Comparison of ENCODE assay signal across 5 cellular contexts in the genomic region with DNA sequence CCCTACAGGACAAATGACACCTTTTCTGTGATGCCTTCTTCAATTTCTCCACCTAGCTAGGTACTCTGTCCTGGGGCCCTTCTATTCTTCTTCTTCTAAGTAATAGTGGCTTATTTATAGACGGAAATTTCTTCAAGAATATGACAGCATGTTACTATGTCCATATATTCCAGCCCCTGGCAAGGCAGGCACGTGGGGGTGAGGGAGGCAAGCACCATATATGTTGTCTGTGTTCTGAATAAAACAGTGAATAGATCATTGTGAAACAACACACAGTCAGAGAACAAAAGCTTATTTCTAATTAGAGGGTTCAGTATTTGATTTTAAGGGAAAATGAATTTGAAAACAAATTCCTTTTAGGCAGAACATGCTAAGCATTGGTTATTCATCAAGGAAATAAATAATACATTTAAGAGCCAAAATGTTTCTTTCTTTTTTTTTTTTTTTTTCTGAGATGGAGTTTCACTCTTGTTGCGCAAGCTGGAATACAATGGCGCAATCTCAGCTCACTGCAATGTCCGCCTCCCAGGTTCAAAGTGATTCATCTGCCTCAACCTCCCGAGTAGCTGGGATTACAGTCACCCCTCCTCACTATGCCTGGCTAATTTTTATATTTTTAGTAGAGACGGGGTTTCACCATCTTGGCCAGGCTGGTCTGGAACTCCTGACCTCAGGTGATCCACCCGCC.
A peak's percentile ranks its signal among the peaks of the same experiment; 100 is the strongest.
TF ChIP-seq lines count a peak whose summit lies in the region.

No MANE protein-coding gene starts in this region.

TF ChIP-seq in A549, 52 proteins besides CTCF, POLR2A, EP300 and RAD21:
- TF ChIP-seq TP53 (CRISPR knock-in tag; IDR thresholded peaks at IDR 0.05) = no peak
- no peak for TF ChIP-seq ZSCAN20 (CRISPR knock-in tag; IDR thresholded peaks at IDR 0.05)
- no peak for TF ChIP-seq ZFP36 (IDR thresholded peaks at IDR 0.05; ENCODE audit: borderline replicate concordance, partially characterized antibody)
- TF ChIP-seq PHF8 (IDR thresholded peaks at IDR 0.05; ENCODE audit: borderline replicate concordance, low read depth) = no peak
- TF ChIP-seq EHMT2 (IDR thresholded peaks at IDR 0.05; ENCODE audit: low read depth) = no peak
- TF ChIP-seq CEBPB (IDR thresholded peaks at IDR 0.05) = peak; percentile 88 to 90
- TF ChIP-seq MYC (IDR thresholded peaks at IDR 0.05; ENCODE audit: borderline replicate concordance, low read length) = no peak
TF ChIP-seq in A549: peak in this region for 1.

TF ChIP-seq in K562, 482 proteins besides CTCF, POLR2A, EP300 and RAD21:
- TF ChIP-seq CEBPB (tag; IDR thresholded peaks at IDR 0.05) = peak; percentile 93
- peak; percentile 79 for TF ChIP-seq CEBPG (CRISPR knock-in tag; IDR thresholded peaks at IDR 0.05)
- TF ChIP-seq CEBPG (tag; conservative IDR thresholded peaks at IDR 0.05 in 1 of 2, IDR thresholded peaks at IDR 0.05 in 1 of 2) = peak; percentile 84 to 92
- TF ChIP-seq, protein P1, sequence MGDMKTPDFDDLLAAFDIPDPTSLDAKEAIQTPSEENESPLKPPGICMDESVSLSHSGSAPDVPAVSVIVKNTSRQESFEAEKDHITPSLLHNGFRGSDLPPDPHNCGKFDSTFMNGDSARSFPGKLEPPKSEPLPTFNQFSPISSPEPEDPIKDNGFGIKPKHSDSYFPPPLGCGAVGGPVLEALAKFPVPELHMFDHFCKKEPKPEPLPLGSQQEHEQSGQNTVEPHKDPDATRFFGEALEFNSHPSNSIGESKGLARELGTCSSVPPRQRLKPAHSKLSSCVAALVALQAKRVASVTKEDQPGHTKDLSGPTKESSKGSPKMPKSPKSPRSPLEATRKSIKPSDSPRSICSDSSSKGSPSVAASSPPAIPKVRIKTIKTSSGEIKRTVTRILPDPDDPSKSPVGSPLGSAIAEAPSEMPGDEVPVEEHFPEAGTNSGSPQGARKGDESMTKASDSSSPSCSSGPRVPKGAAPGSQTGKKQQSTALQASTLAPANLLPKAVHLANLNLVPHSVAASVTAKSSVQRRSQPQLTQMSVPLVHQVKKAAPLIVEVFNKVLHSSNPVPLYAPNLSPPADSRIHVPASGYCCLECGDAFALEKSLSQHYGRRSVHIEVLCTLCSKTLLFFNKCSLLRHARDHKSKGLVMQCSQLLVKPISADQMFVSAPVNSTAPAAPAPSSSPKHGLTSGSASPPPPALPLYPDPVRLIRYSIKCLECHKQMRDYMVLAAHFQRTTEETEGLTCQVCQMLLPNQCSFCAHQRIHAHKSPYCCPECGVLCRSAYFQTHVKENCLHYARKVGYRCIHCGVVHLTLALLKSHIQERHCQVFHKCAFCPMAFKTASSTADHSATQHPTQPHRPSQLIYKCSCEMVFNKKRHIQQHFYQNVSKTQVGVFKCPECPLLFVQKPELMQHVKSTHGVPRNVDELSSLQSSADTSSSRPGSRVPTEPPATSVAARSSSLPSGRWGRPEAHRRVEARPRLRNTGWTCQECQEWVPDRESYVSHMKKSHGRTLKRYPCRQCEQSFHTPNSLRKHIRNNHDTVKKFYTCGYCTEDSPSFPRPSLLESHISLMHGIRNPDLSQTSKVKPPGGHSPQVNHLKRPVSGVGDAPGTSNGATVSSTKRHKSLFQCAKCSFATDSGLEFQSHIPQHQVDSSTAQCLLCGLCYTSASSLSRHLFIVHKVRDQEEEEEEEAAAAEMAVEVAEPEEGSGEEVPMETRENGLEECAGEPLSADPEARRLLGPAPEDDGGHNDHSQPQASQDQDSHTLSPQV (IDR thresholded peaks at IDR 0.05) = no peak

TF ChIP-seq in HepG2, 621 proteins besides CTCF, POLR2A, EP300 and RAD21 (continues in another document):
- no peak for TF ChIP-seq HOXA7 (CRISPR knock-in tag; IDR thresholded peaks at IDR 0.05)
- TF ChIP-seq, protein P2, sequence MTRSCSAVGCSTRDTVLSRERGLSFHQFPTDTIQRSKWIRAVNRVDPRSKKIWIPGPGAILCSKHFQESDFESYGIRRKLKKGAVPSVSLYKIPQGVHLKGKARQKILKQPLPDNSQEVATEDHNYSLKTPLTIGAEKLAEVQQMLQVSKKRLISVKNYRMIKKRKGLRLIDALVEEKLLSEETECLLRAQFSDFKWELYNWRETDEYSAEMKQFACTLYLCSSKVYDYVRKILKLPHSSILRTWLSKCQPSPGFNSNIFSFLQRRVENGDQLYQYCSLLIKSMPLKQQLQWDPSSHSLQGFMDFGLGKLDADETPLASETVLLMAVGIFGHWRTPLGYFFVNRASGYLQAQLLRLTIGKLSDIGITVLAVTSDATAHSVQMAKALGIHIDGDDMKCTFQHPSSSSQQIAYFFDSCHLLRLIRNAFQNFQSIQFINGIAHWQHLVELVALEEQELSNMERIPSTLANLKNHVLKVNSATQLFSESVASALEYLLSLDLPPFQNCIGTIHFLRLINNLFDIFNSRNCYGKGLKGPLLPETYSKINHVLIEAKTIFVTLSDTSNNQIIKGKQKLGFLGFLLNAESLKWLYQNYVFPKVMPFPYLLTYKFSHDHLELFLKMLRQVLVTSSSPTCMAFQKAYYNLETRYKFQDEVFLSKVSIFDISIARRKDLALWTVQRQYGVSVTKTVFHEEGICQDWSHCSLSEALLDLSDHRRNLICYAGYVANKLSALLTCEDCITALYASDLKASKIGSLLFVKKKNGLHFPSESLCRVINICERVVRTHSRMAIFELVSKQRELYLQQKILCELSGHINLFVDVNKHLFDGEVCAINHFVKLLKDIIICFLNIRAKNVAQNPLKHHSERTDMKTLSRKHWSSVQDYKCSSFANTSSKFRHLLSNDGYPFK (CRISPR knock-in tag; IDR thresholded peaks at IDR 0.05; ENCODE audit: borderline replicate concordance) = no peak
- TF ChIP-seq, protein P3, sequence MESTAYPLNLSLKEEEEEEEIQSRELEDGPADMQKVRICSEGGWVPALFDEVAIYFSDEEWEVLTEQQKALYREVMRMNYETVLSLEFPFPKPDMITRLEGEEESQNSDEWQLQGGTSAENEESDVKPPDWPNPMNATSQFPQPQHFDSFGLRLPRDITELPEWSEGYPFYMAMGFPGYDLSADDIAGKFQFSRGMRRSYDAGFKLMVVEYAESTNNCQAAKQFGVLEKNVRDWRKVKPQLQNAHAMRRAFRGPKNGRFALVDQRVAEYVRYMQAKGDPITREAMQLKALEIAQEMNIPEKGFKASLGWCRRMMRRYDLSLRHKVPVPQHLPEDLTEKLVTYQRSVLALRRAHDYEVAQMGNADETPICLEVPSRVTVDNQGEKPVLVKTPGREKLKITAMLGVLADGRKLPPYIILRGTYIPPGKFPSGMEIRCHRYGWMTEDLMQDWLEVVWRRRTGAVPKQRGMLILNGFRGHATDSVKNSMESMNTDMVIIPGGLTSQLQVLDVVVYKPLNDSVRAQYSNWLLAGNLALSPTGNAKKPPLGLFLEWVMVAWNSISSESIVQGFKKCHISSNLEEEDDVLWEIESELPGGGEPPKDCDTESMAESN (CRISPR knock-in tag; conservative IDR thresholded peaks at IDR 0.05) = no peak
- TF ChIP-seq, protein P4, sequence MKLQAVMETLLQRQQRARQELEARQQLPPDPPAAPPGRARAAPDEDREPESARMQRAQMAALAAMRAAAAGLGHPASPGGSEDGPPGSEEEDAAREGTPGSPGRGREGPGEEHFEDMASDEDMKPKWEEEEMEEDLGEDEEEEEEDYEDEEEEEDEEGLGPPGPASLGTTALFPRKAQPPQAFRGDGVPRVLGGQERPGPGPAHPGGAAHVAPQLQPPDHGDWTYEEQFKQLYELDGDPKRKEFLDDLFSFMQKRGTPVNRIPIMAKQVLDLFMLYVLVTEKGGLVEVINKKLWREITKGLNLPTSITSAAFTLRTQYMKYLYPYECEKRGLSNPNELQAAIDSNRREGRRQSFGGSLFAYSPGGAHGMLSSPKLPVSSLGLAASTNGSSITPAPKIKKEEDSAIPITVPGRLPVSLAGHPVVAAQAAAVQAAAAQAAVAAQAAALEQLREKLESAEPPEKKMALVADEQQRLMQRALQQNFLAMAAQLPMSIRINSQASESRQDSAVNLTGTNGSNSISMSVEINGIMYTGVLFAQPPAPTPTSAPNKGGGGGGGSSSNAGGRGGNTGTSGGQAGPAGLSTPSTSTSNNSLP (IDR thresholded peaks at IDR 0.05; ENCODE audit: low read depth, low read length) = no peak

TF ChIP-seq in WTC11, 78 proteins besides CTCF, POLR2A, EP300 and RAD21:
- TF ChIP-seq GTF2I (CRISPR knock-in tag; conservative IDR thresholded peaks at IDR 0.05) (no peak), FOXK1 (CRISPR knock-in tag; IDR thresholded peaks at IDR 0.05) (no peak)
TF ChIP-seq in WTC11: peak in this region for 0.

TF ChIP-seq in GM12891, 5 proteins besides CTCF, POLR2A, EP300 and RAD21:
- TF ChIP-seq TAF1 (IDR thresholded peaks at IDR 0.05; ENCODE audit: low read depth, low read length) (no peak), SPI1 (IDR thresholded peaks at IDR 0.05; ENCODE audit: low read depth, low read length) (no peak), PAX5 (IDR thresholded peaks at IDR 0.05; ENCODE audit: insufficient read depth, low read length, severe bottlenecking) (no peak), POU2F2 (IDR thresholded peaks at IDR 0.05; ENCODE audit: low read depth, low read length) (no peak), POLR2AphosphoS5 (IDR thresholded peaks at IDR 0.05; ENCODE audit: low read depth, low read length) (no peak)
